In genomic region chr5:144072518-144072927, GRCh38 we compare ENCODE assay signal across 15 cellular contexts.
DNase-seq lines count a peak whose midpoint lies in the region; ATAC-seq and TF ChIP-seq lines count a peak whose summit lies in the region.
"Had no signal": no experiment of that assay in that cellular context is flagged by ENCODE, and none has a peak within 500 bp of the region (broad histone marks: within the 10 kb centered on the region; RNA-seq: fewer than 3 reads in every experiment).

No MANE protein-coding gene starts in this region.

- DNase-seq in AG09319 (ENCODE audit: extremely low read depth, low read depth) (peak; percentile 43), M059J (ENCODE audit: low read depth) (peak; percentile 74), chondrocyte (ENCODE audit: low spot score) (no peak), kidney tubule cell (ENCODE audit: low spot score) (peak; percentile 40), NAMALWA (ENCODE audit: low spot score) (no peak)
- no peak for DNase-seq in activated CD4-positive, alpha-beta T cell treated with anti-CD3 and anti-CD28 coated beads, Interleukin-2, amount 10 ng/mL, durations not matched to agents 24 days and 14 days
- DNase-seq: activated CD4-positive, alpha-beta T cell treated with anti-CD3 and anti-CD28 coated beads for 4 hours; activated naive CD8-positive, alpha-beta T cell treated with anti-CD3 and anti-CD28 coated beads, Interleukin-2, amount 10 ng/mL, durations not matched to agents 7 days and 5 days; activated T-cell treated with anti-CD3 and anti-CD28 coated beads, Interleukin-2, amount 50 U/mL, for 1 hour; esophagus squamous epithelium; NCI-H1417; ovary had no signal

- no peak for ATAC-seq in HG02884 (IDR thresholded peaks at IDR 0.05; ENCODE audit: unreplicated experiment)
- ATAC-seq in HG02623 (IDR thresholded peaks at IDR 0.05; ENCODE audit: unreplicated experiment), result no peak

- H3K9me3 Mint-ChIP-seq in chondrocyte (ENCODE audit: low read depth), result peaks cover 4% of the 10 kb centered on the region
- peaks cover 5% of the 10 kb centered on the region for H3K9me3 Mint-ChIP-seq in activated CD4-positive, alpha-beta T cell treated with anti-CD3 and anti-CD28 coated beads, Interleukin-2, amount 10 ng/mL, durations not matched to agents 24 days and 14 days

- H3K27ac Mint-ChIP-seq in chondrocyte (ENCODE audit: unreplicated experiment), result peak overlapping the region; percentile 2
- H3K27ac Mint-ChIP-seq in activated CD4-positive, alpha-beta T cell treated with anti-CD3 and anti-CD28 coated beads, Interleukin-2, amount 10 ng/mL, durations not matched to agents 24 days and 14 days, result no peak overlapping the region
- H3K27ac Mint-ChIP-seq: activated naive CD8-positive, alpha-beta T cell treated with anti-CD3 and anti-CD28 coated beads, Interleukin-2, amount 10 ng/mL, durations not matched to agents 7 days and 5 days; mesothelial cell of epicardium had no signal

- TF ChIP-seq CTCF in AG09319 (IDR thresholded peaks at IDR 0.05; ENCODE audit: low read depth, low read length) (no peak), chondrocyte (IDR thresholded peaks at IDR 0.05) (no peak)

- H3K27me3 Mint-ChIP-seq in chondrocyte (ENCODE audit: low read depth), result no peaks in the 10 kb centered on the region
- no peaks in the 10 kb centered on the region for H3K27me3 Mint-ChIP-seq in activated CD4-positive, alpha-beta T cell treated with anti-CD3 and anti-CD28 coated beads, Interleukin-2, amount 10 ng/mL, durations not matched to agents 24 days and 14 days
- H3K27me3 Mint-ChIP-seq: activated naive CD8-positive, alpha-beta T cell treated with anti-CD3 and anti-CD28 coated beads, Interleukin-2, amount 10 ng/mL, durations not matched to agents 7 days and 5 days had no signal

- H3K4me3 Mint-ChIP-seq in chondrocyte (ENCODE audit: unreplicated experiment), result no peak overlapping the region
- H3K4me3 Mint-ChIP-seq in activated CD4-positive, alpha-beta T cell treated with anti-CD3 and anti-CD28 coated beads, Interleukin-2, amount 10 ng/mL, durations not matched to agents 24 days and 14 days, result no peak overlapping the region
- H3K4me3 Mint-ChIP-seq: activated naive CD8-positive, alpha-beta T cell treated with anti-CD3 and anti-CD28 coated beads, Interleukin-2, amount 10 ng/mL, durations not matched to agents 7 days and 5 days; mesothelial cell of epicardium had no signal

- intact Hi-C loops in activated CD4-positive, alpha-beta T cell treated with anti-CD3 and anti-CD28 coated beads, Interleukin-2, amount 10 ng/mL, durations not matched to agents 24 days and 14 days (cut with micrococcal nuclease), result no loop called here

- peaks cover 31% of the 10 kb centered on the region for H3K4me1 Mint-ChIP-seq in chondrocyte (ENCODE audit: low read depth)
- no peaks in the 10 kb centered on the region for H3K4me1 Mint-ChIP-seq in activated CD4-positive, alpha-beta T cell treated with anti-CD3 and anti-CD28 coated beads, Interleukin-2, amount 10 ng/mL, durations not matched to agents 24 days and 14 days
- H3K4me1 Mint-ChIP-seq: activated naive CD8-positive, alpha-beta T cell treated with anti-CD3 and anti-CD28 coated beads, Interleukin-2, amount 10 ng/mL, durations not matched to agents 7 days and 5 days had no signal

- peaks cover 2% of the 10 kb centered on the region for H3K36me3 Mint-ChIP-seq in chondrocyte (ENCODE audit: low read depth)
- H3K36me3 Mint-ChIP-seq in activated CD4-positive, alpha-beta T cell treated with anti-CD3 and anti-CD28 coated beads, Interleukin-2, amount 10 ng/mL, durations not matched to agents 24 days and 14 days (ENCODE audit: low read depth), result no peaks in the 10 kb centered on the region
- H3K36me3 Mint-ChIP-seq: activated naive CD8-positive, alpha-beta T cell treated with anti-CD3 and anti-CD28 coated beads, Interleukin-2, amount 10 ng/mL, durations not matched to agents 7 days and 5 days; mesothelial cell of epicardium had no signal

Comparison
In these comparisons a context has a peak if more than half of its experiments do, and no peak if none do; other contexts are left out.
1. DNase-seq: peak in AG09319 (single experiment), M059J (single experiment) and kidney tubule cell (single experiment); none in chondrocyte (single experiment), NAMALWA (single experiment) and activated CD4-positive, alpha-beta T cell treated with anti-CD3 and anti-CD28 coated beads, Interleukin-2, amount 10 ng/mL, durations not matched to agents 24 days and 14 days (single experiment).